ENCODE assay signal across 8 cellular contexts in genomic region chr10:119268871-119269506, GRCh38.
A peak's percentile ranks its signal among the peaks of the same experiment; 100 is the strongest.
DNase-seq lines count a peak whose midpoint lies in the region; ATAC-seq, FAIRE-seq and TF ChIP-seq lines count a peak whose summit lies in the region.

No MANE protein-coding gene starts in this region.

- H4K20me1 ChIP-seq in DND-41 (ENCODE audit: insufficient read depth, low read length): peaks cover 11% of the 10 kb centered on the region
- no peaks in the 10 kb centered on the region for H4K20me1 ChIP-seq in GM12878 (ENCODE audit: control insufficient read depth, insufficient read depth)

- no peak; the same call in 1 of the 2 replicates for TF ChIP-seq RAD21 in GM12878 (IDR thresholded peaks at IDR 0.05; ENCODE audit: insufficient read depth, low read depth, low read length)

- TF ChIP-seq EP300 in GM12878 (IDR thresholded peaks at IDR 0.05; ENCODE audit: borderline replicate concordance in 1 of 2, control insufficient read depth in 1 of 2, low read depth in 2 of 2, low read length in 2 of 2): peak; percentile 49 to 81; a peak in 1 of 4 replicates

- H3K27ac Mint-ChIP-seq in osteocyte (ENCODE audit: unreplicated experiment): no peak overlapping the region

- no peaks in the 10 kb centered on the region for H3K9me3 Mint-ChIP-seq in osteocyte (ENCODE audit: unreplicated experiment)

- H3K9ac ChIP-seq in DND-41 (ENCODE audit: low read depth, low read length) (peak overlapping the region; percentile 37), GM12878 (ENCODE audit: control insufficient read depth, insufficient read depth, low read length) (peak overlapping the region; percentile 61)

- ATAC-seq in DND-41 (ENCODE audit: insufficient read depth, low read depth) (peak; percentile 94), GM21717 (IDR thresholded peaks at IDR 0.05; ENCODE audit: unreplicated experiment) (peak; percentile 82), GM12878 (peak; percentile 87)

- H3K36me3 ChIP-seq in DND-41 (ENCODE audit: insufficient read depth, low read length) (no peaks in the 10 kb centered on the region), GM12878 (ENCODE audit: control insufficient read depth in 2 of 2, insufficient read depth in 2 of 2, low read length in 1 of 2) (no peaks in the 10 kb centered on the region; a peak in 1 of 4 replicates), A673 (ENCODE audit: insufficient read depth, low read length, poor library complexity, severe bottlenecking) (no peaks in the 10 kb centered on the region)

- H3K4me3 Mint-ChIP-seq in osteocyte (ENCODE audit: unreplicated experiment): no peak overlapping the region

- BruUV-seq in GM12878 (replicated peaks; lab: Mats Ljungman, UMichigan) (no TSS peak), A673 (replicated peaks; lab: Mats Ljungman, UMichigan) (no TSS peak)

- H3K36me3 Mint-ChIP-seq in osteocyte (ENCODE audit: unreplicated experiment): no peaks in the 10 kb centered on the region

- H3K79me2 ChIP-seq in DND-41 (ENCODE audit: insufficient read depth, low read length): peaks cover 21% of the 10 kb centered on the region
- H3K79me2 ChIP-seq in GM12878 (ENCODE audit: control insufficient read depth, insufficient read depth, low read length): peaks cover 10% of the 10 kb centered on the region

- peak; percentile 66 for TF ChIP-seq POLR2A in GM12878 (IDR thresholded peaks at IDR 0.05; ENCODE audit: low read depth, low read length)

- H3K4me3 ChIP-seq in DND-41 (ENCODE audit: low read depth in 1 of 2, low read length in 2 of 2) (no peak overlapping the region), GM12878 (no peak overlapping the region), A673 (ENCODE audit: low read depth, low read length, poor library complexity, severe bottlenecking) (no peak overlapping the region)

- FAIRE-seq in GM12878 (lab: Jason Lieb, UNC): peak; percentile 61

- intact Hi-C loops in GM12878 (cut with micrococcal nuclease; ENCODE audit: unreplicated experiment) (loop anchor here (1.0 to 2.0 kb wide), 2 partner anchors 40 to 60 kb away; no protein-coding TSS in a partner anchor), A673 (cut with micrococcal nuclease; ENCODE audit: unreplicated experiment) (no loop called here)

- H3K4me2 ChIP-seq in DND-41 (ENCODE audit: insufficient read depth, low read length) (peak overlapping the region; percentile 35), GM12878 (ENCODE audit: control insufficient read depth, insufficient read depth) (peak overlapping the region; percentile 40)

- in situ Hi-C loops in GM12878 (cut with MboI): no loop called here

- WGBS in GM12878 (ENCODE audit: insufficient coverage, insufficient replicate concordance, low lambda C conversion rate, missing lambda C conversion rate): 2% methylated on average over 11 of the region's 11 CpGs

- POLR2A ChIA-PET in GM12878 (lab: Charles Lee) (interaction anchor here (3.1 kb wide), 1 partner anchor 37 kb away, joined by 14 read pairs; no protein-coding TSS in a partner anchor), A673 (lab: Charles Lee; ENCODE audit: low non-redundant PET) (interaction anchor here (0.6 kb wide), 1 partner anchor 33 kb away, joined by 3 read pairs; no protein-coding TSS in a partner anchor)

- H3K27ac ChIP-seq in DND-41 (ENCODE audit: low read length) (peak overlapping the region; percentile 88), GM12878 (ENCODE audit: control insufficient read depth, insufficient read depth) (peak overlapping the region; percentile 88), A673 (ENCODE audit: low read depth, low read length, poor library complexity, severe bottlenecking) (no peak overlapping the region)

- RAD21 ChIA-PET in GM12878 (lab: Charles Lee; ENCODE audit: unreplicated experiment): interaction anchor here (0.8 to 1.5 kb wide), 4 partner anchors 35 to 62 kb away, joined by 3 to 4 read pairs (median 3); partner anchors contain the start of gene GRK5

- CTCF ChIA-PET in GM12878 (lab: Yijun Ruan, JAX) (interaction anchor here (1.2 to 1.3 kb wide), 2 partner anchors 21 to 60 kb away, joined by 3 read pairs; no protein-coding TSS in a partner anchor), A673 (lab: Charles Lee) (no interaction called here)

- no peaks in the 10 kb centered on the region for H3K27me3 ChIP-seq in DND-41 (ENCODE audit: insufficient read depth, low read length, poor library complexity)
- H3K27me3 ChIP-seq in GM12878 (replicated peaks in 1 of 2; ENCODE audit: control insufficient read depth in 2 of 2, insufficient read depth in 2 of 2, low read length in 1 of 2): no peaks in the 10 kb centered on the region
- no peaks in the 10 kb centered on the region for H3K27me3 ChIP-seq in A673 (replicated peaks; ENCODE audit: insufficient read depth, low read depth, low read length, poor library complexity)

- peaks cover 25% of the 10 kb centered on the region for H3K4me1 ChIP-seq in DND-41 (ENCODE audit: insufficient read depth, low read length)
- H3K4me1 ChIP-seq in GM12878 (ENCODE audit: control insufficient read depth, insufficient read depth, low read length): peaks cover 36% of the 10 kb centered on the region
- peaks cover 33% of the 10 kb centered on the region for H3K4me1 ChIP-seq in A673 (ENCODE audit: insufficient read depth, low read length, poor library complexity, severe bottlenecking)

- TF ChIP-seq CTCF in DND-41 (IDR thresholded peaks at IDR 0.05; ENCODE audit: borderline replicate concordance, extremely low read depth, low read length, poor library complexity, severe bottlenecking) (no peak), GM12878 (IDR thresholded peaks at IDR 0.05 in 2 of 3, conservative IDR thresholded peaks at IDR 0.05 in 1 of 3; ENCODE audit: control insufficient read depth in 2 of 3, extremely low read depth in 1 of 3, insufficient read depth in 1 of 3, low read depth in 3 of 3, low read length in 3 of 3) (no peak), osteocyte (IDR thresholded peaks at IDR 0.05) (no peak), A673 (conservative IDR thresholded peaks at IDR 0.05; ENCODE audit: low read depth, low read length) (no peak)

- H3K27me3 Mint-ChIP-seq in osteocyte (ENCODE audit: unreplicated experiment): no peaks in the 10 kb centered on the region

- SMC1A ChIA-PET in GM12878 (lab: Charles Lee; ENCODE audit: uncharacterized antibody, unreplicated experiment): interaction anchor here (1.0 to 1.9 kb wide), 5 partner anchors 9 to 221 kb away, joined by 3 to 5 read pairs (median 3); no protein-coding TSS in a partner anchor

- DNase-seq in DND-41 (peak; percentile 79), T follicular helper cell (ENCODE audit: low read depth) (peak; percentile 81), GM12878 (ENCODE audit: low read depth, low spot score) (peak; percentile 78), osteocyte (ENCODE audit: extremely low spot score, unreplicated experiment) (no peak), A673 (ENCODE audit: low spot score) (no peak), hippocampal formation (lab: John Stamatoyannopoulos, UW) (no peak)
- peak; percentile 28 for DNase-seq in stimulated activated CD4-positive, alpha-beta T cell treated with anti-CD3 and anti-CD28 coated beads, Interleukin-12 subunit alpha, Interleukin-12 subunit beta, amount 100 ng/mL, for 4 hours

- H2AFZ ChIP-seq in DND-41 (ENCODE audit: low read depth, low read length) (no peak overlapping the region), GM12878 (ENCODE audit: control insufficient read depth, low read depth, low read length) (peak overlapping the region; percentile 67)

- H3K4me1 Mint-ChIP-seq in osteocyte (ENCODE audit: unreplicated experiment): peaks cover 35% of the 10 kb centered on the region

- no peaks in the 10 kb centered on the region for H3K9me3 ChIP-seq in DND-41 (ENCODE audit: insufficient read depth, low read length, severe bottlenecking)
- no peaks in the 10 kb centered on the region for H3K9me3 ChIP-seq in GM12878 (replicated peaks; ENCODE audit: control insufficient read depth, insufficient read depth, low read length)
- H3K9me3 ChIP-seq in A673 (ENCODE audit: low read depth, low read length, poor library complexity, severe bottlenecking): no peaks in the 10 kb centered on the region

TF ChIP-seq in GM12878, 131 proteins besides CTCF, POLR2A, EP300 and RAD21 (continues in another document):
- peak; percentile 82 for TF ChIP-seq ATF7 (IDR thresholded peaks at IDR 0.05; ENCODE audit: low read depth)
- TF ChIP-seq GATAD2B (conservative IDR thresholded peaks at IDR 0.05; ENCODE audit: low read depth): peak; percentile 54; the same call in 1 of the 2 replicates
- TF ChIP-seq BCL3 (IDR thresholded peaks at IDR 0.05; ENCODE audit: borderline replicate concordance, insufficient read depth, low read depth, low read length, poor library complexity, severe bottlenecking): peak; percentile 71
- TF ChIP-seq MEF2B (IDR thresholded peaks at IDR 0.05; ENCODE audit: partially characterized antibody, poor library complexity, severe bottlenecking): peak; percentile 98

Comparison
In these comparisons a context has a peak if more than half of its experiments do, and no peak if none do; other contexts are left out.
1. DNase-seq: peak in DND-41 (single experiment), T follicular helper cell (single experiment), GM12878 (single experiment) and stimulated activated CD4-positive, alpha-beta T cell treated with anti-CD3 and anti-CD28 coated beads, Interleukin-12 subunit alpha, Interleukin-12 subunit beta, amount 100 ng/mL, for 4 hours (single experiment); none in osteocyte (single experiment), A673 (single experiment) and hippocampal formation (0 of 2).
2. Peak in every context shown above with its lines, with median percentiles within 50 percentile points of each other: ATAC-seq.